2 cellular contexts compared by ENCODE assay signal in genomic region chr9:136860933-136861873, GRCh38.
TF ChIP-seq lines count a peak whose summit lies in the region.

No MANE protein-coding gene starts in this region.

TF ChIP-seq in HCT116, 20 proteins besides CTCF, POLR2A, EP300 and RAD21:
- TF ChIP-seq ZFX (IDR thresholded peaks at IDR 0.05) (0 out of 2 replicates have a peak, but pooled peaks have one; percentile 19), POLR2AphosphoS5 (IDR thresholded peaks at IDR 0.05; ENCODE audit: low read depth, low read length) (0 out of 2 replicates have a peak, but pooled peaks have one; percentile 22), FOSL1 (IDR thresholded peaks at IDR 0.05; ENCODE audit: low read depth) (no peak)

TF ChIP-seq in H1, 55 proteins besides CTCF, POLR2A, EP300 and RAD21:
- peak; percentile 60; the same call in 1 of the 2 replicates for TF ChIP-seq POLR2AphosphoS5 (IDR thresholded peaks at IDR 0.05; ENCODE audit: low read depth, low read length)
- no peak for TF ChIP-seq POU5F1 (IDR thresholded peaks at IDR 0.05; ENCODE audit: low read depth, low read length)
